ENCODE assay signal across 33 cellular contexts in genomic region chr4:111984169-111984873, GRCh38.
"Had no signal": no experiment of that assay in that cellular context is flagged by ENCODE, and none has a peak within 500 bp of the region (broad histone marks: within the 10 kb centered on the region; RNA-seq: fewer than 3 reads in every experiment).

No MANE protein-coding gene starts in this region.

- H3K9me3 ChIP-seq: adrenal gland, body of pancreas, esophagus muscularis mucosa, pancreas, prostate gland, sigmoid colon, thoracic aorta, vagina had no signal

- H3K4me1 Mint-ChIP-seq: activated naive CD8-positive, alpha-beta T cell treated with anti-CD3 and anti-CD28 coated beads for 36 hours; naive B cell; neural crest cell; stimulated activated effector memory CD8-positive, alpha-beta T cell treated with anti-CD3 and anti-CD28 coated beads, Interleukin-12 subunit alpha, Interleukin-12 subunit beta, amount 100 ng/mL, for 72 hours had no signal

- DNase-seq: activated CD4-positive, alpha-beta T cell treated with anti-CD3 and anti-CD28 coated beads for 48 hours; activated CD4-positive, alpha-beta T cell treated with anti-CD3 and anti-CD28 coated beads, Interleukin-2, amount 50 U/mL, for 48 hours; activated CD8-positive, alpha-beta memory T cell treated with anti-CD3 and anti-CD28 coated beads for 24 hours; activated effector memory CD4-positive, alpha-beta T cell treated with anti-CD3 and anti-CD28 coated beads, Interleukin-2, amount 50 U/mL, for 16 hours; activated naive CD4-positive, alpha-beta T cell treated with anti-CD3 and anti-CD28 coated beads for 36 hours; activated naive CD8-positive, alpha-beta T cell treated with anti-CD3 and anti-CD28 coated beads for 36 hours; adrenal gland; aorta; body of pancreas; foreskin keratinocyte; left colon; mammary epithelial cell; naive B cell; nucleus accumbens; pancreas; retina; sigmoid colon; small intestine; stimulated activated CD4-positive, alpha-beta T cell treated with anti-CD3 and anti-CD28 coated beads, Interleukin-4, amount 100 ng/mL, for 24 hours; T-helper 9 cell; trophoblast cell had no signal

- H3K4me1 ChIP-seq: adrenal gland, esophagus muscularis mucosa, foreskin keratinocyte, pancreas, prostate gland, sigmoid colon, vagina had no signal

- H3K27me3 ChIP-seq: adrenal gland, body of pancreas, esophagus muscularis mucosa, pancreas, vagina had no signal

- H3K4me3 ChIP-seq: adrenal gland, body of pancreas, esophagus muscularis mucosa, pancreas, prostate gland, sigmoid colon, thoracic aorta, vagina had no signal

- H3K9me3 Mint-ChIP-seq: activated naive CD4-positive, alpha-beta T cell treated with anti-CD3 and anti-CD28 coated beads for 36 hours; activated naive CD8-positive, alpha-beta T cell treated with anti-CD3 and anti-CD28 coated beads for 36 hours; activated T-helper 1 cell treated with anti-CD3 and anti-CD28 coated beads, Interleukin-12 subunit alpha, Interleukin-12 subunit beta, Interleukin-2, Interleukin-4 antibody, amounts not matched to agents 30 ng/mL and 10 ng/mL and 1 ng/mL, durations not matched to agents 14 hours and 24 hours and 36 hours; mesothelial cell of epicardium; naive B cell; neural crest cell; stimulated activated effector memory CD8-positive, alpha-beta T cell treated with anti-CD3 and anti-CD28 coated beads, Interleukin-12 subunit alpha, Interleukin-12 subunit beta, amount 100 ng/mL, for 72 hours; stimulated activated naive CD8-positive, alpha-beta T cell treated with anti-CD3 and anti-CD28 coated beads, Interleukin-15, Interleukin-2, amounts not matched to agents 100 ng/mL and 50 ng/mL, for 24 hours; T-helper 1 cell treated with Interleukin-12 subunit alpha and Interleukin-12 subunit beta and Interleukin-4 antibody, amounts not matched to agents 30 μg/mL and 1 μg/mL, for 36 hours had no signal

- H3K4me3 Mint-ChIP-seq: activated naive CD4-positive, alpha-beta T cell treated with anti-CD3 and anti-CD28 coated beads for 36 hours; activated naive CD8-positive, alpha-beta T cell treated with anti-CD3 and anti-CD28 coated beads for 36 hours; activated T-helper 1 cell treated with anti-CD3 and anti-CD28 coated beads, Interleukin-12 subunit alpha, Interleukin-12 subunit beta, Interleukin-2, Interleukin-4 antibody, amounts not matched to agents 30 ng/mL and 10 ng/mL and 1 ng/mL, durations not matched to agents 14 hours and 24 hours and 36 hours; mesothelial cell of epicardium; naive B cell; neural crest cell; stimulated activated effector memory CD8-positive, alpha-beta T cell treated with anti-CD3 and anti-CD28 coated beads, Interleukin-12 subunit alpha, Interleukin-12 subunit beta, amount 100 ng/mL, for 72 hours; stimulated activated naive CD8-positive, alpha-beta T cell treated with anti-CD3 and anti-CD28 coated beads, Interleukin-15, Interleukin-2, amounts not matched to agents 100 ng/mL and 50 ng/mL, for 24 hours; T-helper 1 cell treated with Interleukin-12 subunit alpha and Interleukin-12 subunit beta and Interleukin-4 antibody, amounts not matched to agents 30 μg/mL and 1 μg/mL, for 36 hours had no signal

- H3K27ac ChIP-seq: adrenal gland, body of pancreas, esophagus muscularis mucosa, foreskin keratinocyte, pancreas, prostate gland, sigmoid colon, thoracic aorta, vagina, VCaP had no signal

- H3K27ac Mint-ChIP-seq: activated naive CD4-positive, alpha-beta T cell treated with anti-CD3 and anti-CD28 coated beads for 36 hours; activated naive CD8-positive, alpha-beta T cell treated with anti-CD3 and anti-CD28 coated beads for 36 hours; activated T-helper 1 cell treated with anti-CD3 and anti-CD28 coated beads, Interleukin-12 subunit alpha, Interleukin-12 subunit beta, Interleukin-2, Interleukin-4 antibody, amounts not matched to agents 30 ng/mL and 10 ng/mL and 1 ng/mL, durations not matched to agents 14 hours and 24 hours and 36 hours; mesothelial cell of epicardium; naive B cell; stimulated activated effector memory CD8-positive, alpha-beta T cell treated with anti-CD3 and anti-CD28 coated beads, Interleukin-12 subunit alpha, Interleukin-12 subunit beta, amount 100 ng/mL, for 72 hours; stimulated activated naive CD8-positive, alpha-beta T cell treated with anti-CD3 and anti-CD28 coated beads, Interleukin-15, Interleukin-2, amounts not matched to agents 100 ng/mL and 50 ng/mL, for 24 hours; T-helper 1 cell treated with Interleukin-12 subunit alpha and Interleukin-12 subunit beta and Interleukin-4 antibody, amounts not matched to agents 30 μg/mL and 1 μg/mL, for 36 hours had no signal

- H3K36me3 ChIP-seq: adrenal gland, esophagus muscularis mucosa, pancreas, prostate gland, sigmoid colon, thoracic aorta, vagina had no signal

- H3K36me3 Mint-ChIP-seq: activated naive CD8-positive, alpha-beta T cell treated with anti-CD3 and anti-CD28 coated beads for 36 hours; mesothelial cell of epicardium; naive B cell; stimulated activated effector memory CD8-positive, alpha-beta T cell treated with anti-CD3 and anti-CD28 coated beads, Interleukin-12 subunit alpha, Interleukin-12 subunit beta, amount 100 ng/mL, for 72 hours had no signal

- FAIRE-seq: keratinocyte, pancreas, small intestine had no signal
